Comparison of ENCODE assay signal across 14 cellular contexts in the genomic region with DNA sequence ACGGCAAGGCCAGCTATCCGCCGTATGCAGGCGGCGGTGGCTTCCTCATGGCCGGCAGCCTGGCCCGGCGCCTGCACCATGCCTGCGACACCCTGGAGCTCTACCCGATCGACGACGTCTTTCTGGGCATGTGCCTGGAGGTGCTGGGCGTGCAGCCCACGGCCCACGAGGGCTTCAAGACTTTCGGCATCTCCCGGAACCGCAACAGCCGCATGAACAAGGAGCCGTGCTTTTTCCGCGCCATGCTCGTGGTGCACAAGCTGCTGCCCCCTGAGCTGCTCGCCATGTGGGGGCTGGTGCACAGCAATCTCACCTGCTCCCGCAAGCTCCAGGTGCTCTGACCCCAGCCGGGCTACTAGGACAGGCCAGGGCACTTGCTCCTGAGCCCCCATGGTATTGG. TPM values are rescaled to one million over a fixed set of nuclear protein-coding genes. Genes with fewer than 3 reads are reported as not detected.
"Had no signal": no experiment of that assay in that cellular context is flagged by ENCODE, and none has a peak within 500 bp of the region (broad histone marks: within the 10 kb centered on the region; RNA-seq: fewer than 3 reads in every experiment).

No MANE protein-coding gene starts in this region.

- ATAC-seq: activated CD4-positive, alpha-beta T cell treated with anti-CD3 and anti-CD28 coated beads for 36 hours; activated naive CD4-positive, alpha-beta T cell treated with anti-CD3 and anti-CD28 coated beads, Interleukin-2, amount 50 U/mL, for 72 hours; mucosa of descending colon; stimulated activated naive CD8-positive, alpha-beta T cell treated with anti-CD3 and anti-CD28 coated beads, Interleukin-15, amount 100 ng/mL, for 72 hours had no signal

- DNase-seq: activated CD4-positive, alpha-beta memory T cell treated with anti-CD3 and anti-CD28 coated beads for 36 hours; activated CD4-positive, alpha-beta T cell treated with anti-CD3 and anti-CD28 coated beads for 36 hours; activated gamma-delta T cell treated with Interleukin-2 at 50 U/mL for 16 hours; activated T-cell treated with anti-CD3 and anti-CD28 coated beads for 4 hours; naive B cell; stimulated activated naive CD8-positive, alpha-beta T cell treated with anti-CD3 and anti-CD28 coated beads, Interleukin-15, amount 100 ng/mL, for 72 hours; T-helper 2 cell; WERI-Rb-1 had no signal

- H3K4me3 ChIP-seq: cardiac muscle cell, mucosa of descending colon had no signal

- H3K9me3 ChIP-seq: mucosa of descending colon, neutrophil, upper lobe of left lung had no signal

- H3K27ac ChIP-seq: cardiac muscle cell, neutrophil had no signal

- H3K36me3 ChIP-seq: cardiac muscle cell, WERI-Rb-1 had no signal

RNA-seq across cellular contexts. Expression of gene B3GNT7, which starts 3.1 kb away (rescaled TPM):
- total RNA-seq: activated CD4-positive, alpha-beta memory T cell treated with anti-CD3 and anti-CD28 coated beads for 36 hours; activated CD4-positive, alpha-beta T cell treated with anti-CD3 and anti-CD28 coated beads for 36 hours; activated T-helper 1 cell treated with anti-CD3 and anti-CD28 coated beads, Interleukin-12 subunit alpha, Interleukin-12 subunit beta, Interleukin-2, Interleukin-4 antibody, amounts not matched to agents 30 ng/mL and 10 ng/mL and 1 ng/mL, durations not matched to agents 14 hours and 24 hours and 36 hours had no signal
